In the genomic region with DNA sequence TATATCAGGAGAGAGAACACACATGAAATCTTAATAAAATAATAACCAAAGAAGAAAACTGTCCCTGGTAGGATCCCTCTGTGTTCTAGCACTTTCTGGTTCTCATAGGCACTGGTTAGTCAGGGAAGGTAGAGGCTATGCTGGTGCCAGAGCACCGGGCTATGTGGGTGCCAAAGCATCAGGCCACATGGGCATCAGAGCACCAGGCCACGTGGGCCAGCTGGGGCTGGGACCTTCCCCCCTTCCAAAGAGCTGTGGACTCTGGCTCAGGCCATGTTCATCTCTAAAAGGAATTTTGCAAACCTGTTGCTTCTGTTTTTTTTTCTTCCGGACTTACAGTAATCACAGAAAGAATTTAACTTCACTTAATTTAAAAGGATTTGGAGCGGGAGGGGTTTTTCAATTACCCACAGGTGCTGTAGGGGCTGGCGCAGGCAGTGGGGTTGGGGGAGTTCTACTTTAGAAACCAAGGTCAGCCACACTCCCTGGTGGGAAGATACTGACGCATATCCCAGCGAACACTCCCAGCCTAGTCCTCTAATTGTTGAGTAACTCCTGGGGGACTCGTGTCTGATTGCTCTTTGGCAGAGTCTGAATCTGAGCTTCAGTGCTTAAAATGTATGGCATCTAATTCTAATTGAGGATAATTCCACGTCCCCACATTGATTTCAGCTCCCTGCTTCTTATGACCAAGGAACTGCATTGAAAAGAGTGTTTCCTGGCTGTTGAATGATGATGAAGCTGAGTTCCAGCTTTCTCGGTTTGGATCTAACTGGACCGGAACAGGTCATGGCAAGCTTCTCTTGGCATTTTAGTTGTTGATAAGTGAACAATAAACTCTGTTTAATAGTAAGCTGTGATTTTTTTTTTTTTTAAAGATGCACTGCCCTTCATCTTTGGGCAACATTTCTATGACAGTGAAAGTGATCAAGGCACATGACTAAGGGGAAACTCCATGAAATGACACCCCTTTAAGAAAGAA, we compare ENCODE assay signal across 26 cellular contexts.
DNase-seq lines count a peak whose midpoint lies in the region; ATAC-seq and TF ChIP-seq lines count a peak whose summit lies in the region.
"Had no signal": no experiment of that assay in that cellular context is flagged by ENCODE, and none has a peak within 500 bp of the region (broad histone marks: within the 10 kb centered on the region; RNA-seq: fewer than 3 reads in every experiment).

No MANE protein-coding gene starts in this region.

- H4K8ac ChIP-seq in neuronal stem cell (ENCODE audit: low read depth, low read length): no peak overlapping the region

- no peak overlapping the region for H2BK12ac ChIP-seq in neuronal stem cell (ENCODE audit: low read length)

- peaks cover 2% of the 10 kb centered on the region for H3K9me3 Mint-ChIP-seq in glutamatergic neuron (ENCODE audit: unreplicated experiment)
- H3K9me3 Mint-ChIP-seq: activated T-helper 1 cell treated with anti-CD3 and anti-CD28 coated beads, Interleukin-12 subunit alpha, Interleukin-12 subunit beta, Interleukin-2, Interleukin-4 antibody, amounts not matched to agents 30 ng/mL and 10 ng/mL and 1 ng/mL, durations not matched to agents 14 hours and 24 hours and 36 hours; central memory CD8-positive, alpha-beta T cell; stimulated activated naive B cell treated with anti-CD40 and anti-IgM and Interleukin-4, amounts not matched to agents 10 μg/mL and 1 μg/mL and 100 μg/mL, for 72 hours had no signal

- no peak overlapping the region for H2BK120ac ChIP-seq in neuronal stem cell (ENCODE audit: low read depth, low read length)

- H3K36me3 ChIP-seq in adipocyte (ENCODE audit: control insufficient read depth, insufficient read depth, low read length, severe bottlenecking) (no peaks in the 10 kb centered on the region), neuronal stem cell (replicated peaks in 1 of 2; ENCODE audit: control insufficient read depth in 2 of 2, insufficient read depth in 2 of 2, low read length in 2 of 2) (no peaks in the 10 kb centered on the region)
- H3K36me3 ChIP-seq: BLaER1 treated with 17β-estradiol and CSF1 and Interleukin-3, amounts not matched to agents 10 nM and 100 nM; gastrocnemius medialis; thoracic aorta; vagina had no signal

- H3K27me3 Mint-ChIP-seq in glutamatergic neuron (ENCODE audit: unreplicated experiment): no peaks in the 10 kb centered on the region
- H3K27me3 Mint-ChIP-seq: central memory CD8-positive, alpha-beta T cell; stimulated activated naive B cell treated with anti-CD40 and anti-IgM and Interleukin-4, amounts not matched to agents 10 μg/mL and 1 μg/mL and 100 μg/mL, for 72 hours had no signal

- H3K4me3 ChIP-seq in adipocyte (ENCODE audit: low read length): peak overlapping the region; percentile 44
- H3K4me3 ChIP-seq in neuronal stem cell (ENCODE audit: low read length in 2 of 2): no peak overlapping the region
- H3K4me3 ChIP-seq: BLaER1 treated with 17β-estradiol and CSF1 and Interleukin-3, amounts not matched to agents 10 nM and 100 nM; gastrocnemius medialis; GM12878; thoracic aorta; vagina had no signal

- no peak overlapping the region for H3K4ac ChIP-seq in neuronal stem cell (ENCODE audit: low read length)

- H3K9me3 ChIP-seq in adipocyte (ENCODE audit: control insufficient read depth, low read length): no peaks in the 10 kb centered on the region
- H3K9me3 ChIP-seq in neuronal stem cell (replicated peaks in 1 of 2; ENCODE audit: control insufficient read depth in 2 of 2, insufficient read depth in 1 of 2, low read depth in 1 of 2, low read length in 2 of 2): no peaks in the 10 kb centered on the region
- H3K9me3 ChIP-seq: BLaER1 treated with 17β-estradiol and CSF1 and Interleukin-3, amounts not matched to agents 10 nM and 100 nM; gastrocnemius medialis; thoracic aorta; vagina had no signal

- no peak overlapping the region for H4K91ac ChIP-seq in neuronal stem cell (ENCODE audit: low read depth, low read length, poor library complexity)

- no peak overlapping the region for H2AFZ ChIP-seq in neuronal stem cell (ENCODE audit: low read length)

- peaks cover 2% of the 10 kb centered on the region for H3K4me1 Mint-ChIP-seq in glutamatergic neuron (ENCODE audit: low read depth, unreplicated experiment)
- H3K4me1 Mint-ChIP-seq: central memory CD8-positive, alpha-beta T cell; stimulated activated naive B cell treated with anti-CD40 and anti-IgM and Interleukin-4, amounts not matched to agents 10 μg/mL and 1 μg/mL and 100 μg/mL, for 72 hours had no signal

- no peak overlapping the region for H3K27ac Mint-ChIP-seq in glutamatergic neuron (ENCODE audit: unreplicated experiment)
- H3K27ac Mint-ChIP-seq: activated T-helper 1 cell treated with anti-CD3 and anti-CD28 coated beads, Interleukin-12 subunit alpha, Interleukin-12 subunit beta, Interleukin-2, Interleukin-4 antibody, amounts not matched to agents 30 ng/mL and 10 ng/mL and 1 ng/mL, durations not matched to agents 14 hours and 24 hours and 36 hours; stimulated activated naive B cell treated with anti-CD40 and anti-IgM and Interleukin-4, amounts not matched to agents 10 μg/mL and 1 μg/mL and 100 μg/mL, for 72 hours had no signal

- H2BK15ac ChIP-seq in neuronal stem cell (ENCODE audit: low read length): no peak overlapping the region

- H3K18ac ChIP-seq in neuronal stem cell (ENCODE audit: low read length): peak overlapping the region; percentile 41

- no peak for ATAC-seq in HG02884 (IDR thresholded peaks at IDR 0.05; ENCODE audit: unreplicated experiment)
- no peak for ATAC-seq in activated CD4-positive, CD25-positive, alpha-beta regulatory T cell treated with anti-CD3 and anti-CD28 coated beads, Interleukin-2, amount 50 U/mL, for 24 hours
- ATAC-seq: gastrocnemius medialis; GM12878; stimulated activated naive B cell treated with anti-CD40 and anti-IgM and Interleukin-4, amounts not matched to agents 10 μg/mL and 1 μg/mL and 100 μg/mL, for 72 hours had no signal

- DNase-seq in AG09319 (ENCODE audit: extremely low read depth, low read depth) (peak; percentile 54), adipocyte (ENCODE audit: low read depth) (peak; percentile 64), glutamatergic neuron (peak; percentile 14), neuronal stem cell (ENCODE audit: low spot score) (no peak), NCI-H2227 (lab: John Stamatoyannopoulos, UW; ENCODE audit: unreplicated experiment) (no peak)
- DNase-seq in effector CD4-positive, alpha-beta T cell: no peak
- DNase-seq: activated naive CD4-positive, alpha-beta T cell treated with anti-CD3 and anti-CD28 coated beads, Interleukin-2, amount 50 U/mL, for 16 hours; anterior cingulate cortex; COR-L47; DMS79 treated with DMSO at 0.1 percent for 48 hours; gastrocnemius medialis; H7; NCI-H2171 treated with DMSO at 0.1 percent for 48 hours; NCI-H526; stimulated activated CD4-positive, alpha-beta T cell treated with anti-CD3 and anti-CD28 coated beads, Interleukin-12 subunit alpha, Interleukin-12 subunit beta, amount 100 ng/mL, for 4 hours; stimulated activated CD4-positive, alpha-beta T cell treated with anti-CD3 and anti-CD28 coated beads, Interleukin-4, amount 100 ng/mL, for 24 hours; stimulated activated naive B cell treated with anti-CD40 and anti-IgM and Interleukin-4, amounts not matched to agents 10 μg/mL and 1 μg/mL and 100 μg/mL, for 72 hours had no signal

- H3K14ac ChIP-seq in neuronal stem cell (ENCODE audit: low read length): no peak overlapping the region

- H3K9ac ChIP-seq in adipocyte (ENCODE audit: low read length): peak overlapping the region; percentile 13
- no peak overlapping the region for H3K9ac ChIP-seq in neuronal stem cell (ENCODE audit: low read depth, low read length, poor library complexity)
- H3K9ac ChIP-seq: BLaER1 treated with 17β-estradiol and CSF1 and Interleukin-3, amounts not matched to agents 10 nM and 100 nM; KMS-11 had no signal

- no CpG with 5 or more reads among the region's 11 CpGs for WGBS in neuronal stem cell (ENCODE audit: extremely low coverage in 2 of 2, insufficient read length in 2 of 2, insufficient replicate concordance in 1 of 2), 2 donors

- H3K4me3 Mint-ChIP-seq in glutamatergic neuron (ENCODE audit: unreplicated experiment): no peak overlapping the region
- H3K4me3 Mint-ChIP-seq: activated T-helper 1 cell treated with anti-CD3 and anti-CD28 coated beads, Interleukin-12 subunit alpha, Interleukin-12 subunit beta, Interleukin-2, Interleukin-4 antibody, amounts not matched to agents 30 ng/mL and 10 ng/mL and 1 ng/mL, durations not matched to agents 14 hours and 24 hours and 36 hours; central memory CD8-positive, alpha-beta T cell; stimulated activated naive B cell treated with anti-CD40 and anti-IgM and Interleukin-4, amounts not matched to agents 10 μg/mL and 1 μg/mL and 100 μg/mL, for 72 hours had no signal

- H3K4me2 ChIP-seq in neuronal stem cell (ENCODE audit: insufficient read depth, low read length, poor library complexity, severe bottlenecking): no peak overlapping the region
- H3K4me2 ChIP-seq: BLaER1 treated with 17β-estradiol and CSF1 and Interleukin-3, amounts not matched to agents 10 nM and 100 nM; KMS-11 had no signal

- no peak overlapping the region for H2BK5ac ChIP-seq in neuronal stem cell (ENCODE audit: low read length)

- peaks cover 18% of the 10 kb centered on the region for H3K4me1 ChIP-seq in adipocyte (ENCODE audit: control insufficient read depth, insufficient read depth, low read length)
- H3K4me1 ChIP-seq in neuronal stem cell (ENCODE audit: control insufficient read depth in 2 of 2, insufficient read depth in 1 of 2, low read depth in 1 of 2, low read length in 2 of 2): peaks cover 2 to 9% of the 10 kb centered on the region in 2 donors
- H3K4me1 ChIP-seq: BLaER1 treated with 17β-estradiol and CSF1 and Interleukin-3, amounts not matched to agents 10 nM and 100 nM; gastrocnemius medialis; vagina had no signal

- TF ChIP-seq CTCF in AG09319 (IDR thresholded peaks at IDR 0.05; ENCODE audit: low read depth, low read length): no peak; the same call in 1 of the 2 replicates
- no peak for TF ChIP-seq CTCF in glutamatergic neuron (IDR thresholded peaks at IDR 0.05; ENCODE audit: partially characterized antibody, unreplicated experiment)

- no peak overlapping the region for H2AK5ac ChIP-seq in neuronal stem cell (ENCODE audit: low read depth, low read length)

- H3K36me3 Mint-ChIP-seq in glutamatergic neuron (ENCODE audit: unreplicated experiment): no peaks in the 10 kb centered on the region
- H3K36me3 Mint-ChIP-seq: stimulated activated naive B cell treated with anti-CD40 and anti-IgM and Interleukin-4, amounts not matched to agents 10 μg/mL and 1 μg/mL and 100 μg/mL, for 72 hours had no signal

- H3K23ac ChIP-seq in neuronal stem cell (ENCODE audit: low read depth, low read length, poor library complexity): no peak overlapping the region

- no peak overlapping the region for H3K27ac ChIP-seq in neuronal stem cell (replicated peaks; ENCODE audit: low read length)
- H3K27ac ChIP-seq: BLaER1 treated with 17β-estradiol and CSF1 and Interleukin-3, amounts not matched to agents 10 nM and 100 nM; gastrocnemius medialis; KMS-11; thoracic aorta; vagina had no signal

- H3K27me3 ChIP-seq in adipocyte (replicated peaks; ENCODE audit: control insufficient read depth, insufficient read depth, low read length): peaks cover 20% of the 10 kb centered on the region
- H3K27me3 ChIP-seq in neuronal stem cell (ENCODE audit: control insufficient read depth in 3 of 3, insufficient read depth in 3 of 3, low read depth in 1 of 3, low read length in 3 of 3): no peaks in the 10 kb centered on the region
- H3K27me3 ChIP-seq: BLaER1 treated with 17β-estradiol and CSF1 and Interleukin-3, amounts not matched to agents 10 nM and 100 nM; gastrocnemius medialis; vagina had no signal

- H3K79me1 ChIP-seq in neuronal stem cell (ENCODE audit: low read depth, low read length): no peaks in the 10 kb centered on the region

Comparison
In these comparisons a context has a peak if more than half of its experiments do, and no peak if none do; other contexts are left out.
1. DNase-seq: peak in AG09319 (single experiment), adipocyte (single experiment) and glutamatergic neuron (single experiment); none in neuronal stem cell (single experiment), effector CD4-positive, alpha-beta T cell (single experiment) and NCI-H2227 (single experiment).